ENCODE assay signal across 1 cellular context in the genomic region with DNA sequence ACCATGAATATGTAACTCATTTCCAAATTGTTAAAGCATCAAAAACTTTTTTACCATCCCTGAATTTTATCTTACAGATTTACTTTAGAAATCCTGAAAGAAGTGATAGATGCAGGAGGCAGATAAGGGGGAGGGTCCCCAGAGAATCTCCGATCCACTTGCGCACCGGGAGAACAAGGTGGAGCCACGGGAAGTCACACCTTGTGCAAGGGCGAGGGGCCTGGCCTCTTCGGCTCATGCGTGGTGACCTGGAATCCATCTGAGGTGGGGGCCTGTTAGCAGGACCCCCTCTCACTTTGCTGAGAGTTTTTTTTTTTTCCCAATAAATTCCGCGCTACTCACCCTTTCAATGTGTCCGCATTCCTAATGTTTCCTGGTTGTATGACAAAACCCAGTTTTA.
TF ChIP-seq lines count a peak whose summit lies in the region.

No MANE protein-coding gene starts in this region.

TF ChIP-seq in WTC11, 78 proteins besides CTCF, POLR2A, EP300 and RAD21 (continued from another document):
- no peak for TF ChIP-seq ZNF281 (CRISPR knock-in tag; IDR thresholded peaks at IDR 0.05)
- no peak for TF ChIP-seq SOX15 (CRISPR knock-in tag; IDR thresholded peaks at IDR 0.05)
- TF ChIP-seq CREM (CRISPR knock-in tag; IDR thresholded peaks at IDR 0.05): no peak
- no peak for TF ChIP-seq CDX4 (CRISPR knock-in tag; IDR thresholded peaks at IDR 0.05; ENCODE audit: borderline replicate concordance)
- TF ChIP-seq ZNF219 (CRISPR knock-in tag; IDR thresholded peaks at IDR 0.05; ENCODE audit: borderline replicate concordance): no peak
- TF ChIP-seq ZNF532 (CRISPR knock-in tag; IDR thresholded peaks at IDR 0.05; ENCODE audit: borderline replicate concordance): no peak
- TF ChIP-seq E2F4 (CRISPR knock-in tag; IDR thresholded peaks at IDR 0.05; ENCODE audit: borderline replicate concordance, low read depth): no peak
- TF ChIP-seq ZNF423 (CRISPR knock-in tag; IDR thresholded peaks at IDR 0.05): no peak
- TF ChIP-seq ZNF425 (CRISPR knock-in tag; conservative IDR thresholded peaks at IDR 0.05): no peak
- TF ChIP-seq HMGA2 (CRISPR knock-in tag; IDR thresholded peaks at IDR 0.05): no peak
- no peak for TF ChIP-seq EMX1 (CRISPR knock-in tag; IDR thresholded peaks at IDR 0.05)
- TF ChIP-seq RORB (CRISPR knock-in tag; IDR thresholded peaks at IDR 0.05): no peak
